ENCODE assay signal across 1 cellular context in the genomic region with DNA sequence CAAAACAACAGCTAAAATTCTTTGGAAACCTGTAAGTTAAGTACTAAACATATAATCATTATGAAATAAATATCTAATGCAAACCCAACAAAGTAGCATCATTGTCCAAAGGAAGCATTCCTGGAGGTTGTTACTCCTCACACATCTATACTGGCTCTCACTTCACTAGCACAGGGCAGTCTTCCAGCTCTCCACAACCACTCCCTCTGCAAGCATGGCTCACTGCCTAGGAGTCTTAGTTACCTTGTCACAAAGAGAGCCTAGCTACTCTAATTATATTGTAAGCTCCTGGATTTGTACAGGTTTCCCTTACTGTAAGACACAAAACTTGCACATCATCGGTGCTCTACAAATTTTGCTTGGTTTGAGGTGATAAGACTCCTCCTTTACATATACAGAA.
TF ChIP-seq lines count a peak whose summit lies in the region.

No MANE protein-coding gene starts in this region.

TF ChIP-seq in K562, 482 proteins besides CTCF, POLR2A, EP300 and RAD21 (continued from another document):
- no peak for TF ChIP-seq PCBP2 (IDR thresholded peaks at IDR 0.05; ENCODE audit: low read depth, low read length, poor library complexity, severe bottlenecking)
- TF ChIP-seq ZNF766 (CRISPR knock-in tag; conservative IDR thresholded peaks at IDR 0.05), result no peak
- TF ChIP-seq STAT5B (CRISPR knock-in tag; IDR thresholded peaks at IDR 0.05), result no peak
- no peak for TF ChIP-seq ZNF224 (CRISPR knock-in tag; IDR thresholded peaks at IDR 0.05)
- TF ChIP-seq PYGO2 (tag; IDR thresholded peaks at IDR 0.05), result no peak
- no peak for TF ChIP-seq SNIP1 (IDR thresholded peaks at IDR 0.05; ENCODE audit: low read depth)
TF ChIP-seq in K562: peak in this region for 0.
